1 cellular context compared by ENCODE assay signal in the genomic region with DNA sequence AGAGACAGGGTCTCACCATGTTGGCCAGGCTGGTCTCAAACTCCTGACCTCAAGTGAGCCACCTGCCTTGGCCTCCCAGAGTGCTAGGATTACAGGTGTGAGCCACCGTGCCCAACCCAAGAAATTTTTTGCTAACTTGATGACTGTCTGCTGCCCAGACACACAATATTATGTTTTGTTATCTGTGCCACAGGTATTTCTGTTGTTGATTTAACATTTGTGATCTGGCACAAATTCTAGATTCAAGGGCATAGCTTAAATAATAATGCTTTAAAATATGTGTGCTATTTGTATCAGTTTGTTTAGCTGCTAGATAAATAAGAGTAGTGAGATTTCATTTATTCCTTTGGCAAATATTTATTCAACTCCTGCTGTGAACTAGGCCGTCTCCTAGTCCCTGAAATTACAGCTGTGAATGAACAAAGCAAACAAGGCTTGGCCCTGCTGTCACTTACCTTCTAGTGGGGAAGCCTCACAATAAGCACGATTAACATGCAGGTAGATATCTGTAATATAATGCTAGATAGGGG.
TF ChIP-seq lines count a peak whose summit lies in the region.

No MANE protein-coding gene starts in this region.

TF ChIP-seq in HepG2, 621 proteins besides CTCF, POLR2A, EP300 and RAD21 (continued from another document and continues in another):
- TF ChIP-seq, protein P1, sequence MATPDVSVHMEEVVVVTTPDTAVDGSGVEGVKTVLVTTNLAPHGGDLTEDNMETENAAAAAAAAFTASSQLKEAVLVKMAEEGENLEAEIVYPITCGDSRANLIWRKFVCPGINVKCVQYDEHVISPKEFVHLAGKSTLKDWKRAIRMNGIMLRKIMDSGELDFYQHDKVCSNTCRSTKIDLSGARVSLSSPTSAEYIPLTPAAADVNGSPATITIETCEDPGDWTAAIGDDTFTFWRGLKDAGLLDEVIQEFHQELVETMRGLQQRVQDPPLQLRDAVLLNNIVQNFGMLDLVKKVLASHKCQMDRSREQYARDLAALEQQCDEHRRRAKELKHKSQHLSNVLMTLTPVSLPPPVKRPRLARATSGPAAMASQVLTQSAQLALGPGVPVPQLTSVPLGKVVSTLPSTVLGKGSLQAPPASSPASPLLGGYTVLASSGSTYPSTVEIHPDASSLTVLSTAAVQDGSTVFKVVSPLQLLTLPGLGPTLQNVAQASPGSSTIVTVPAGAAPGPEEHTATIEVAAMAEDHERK (CRISPR knock-in tag; IDR thresholded peaks at IDR 0.05; ENCODE audit: low read depth), result no peak
- 0 out of 2 replicates have a peak, but pooled peaks have one; percentile 28 for TF ChIP-seq NCOA1 (CRISPR knock-in tag; IDR thresholded peaks at IDR 0.05)
- TF ChIP-seq, protein P2, sequence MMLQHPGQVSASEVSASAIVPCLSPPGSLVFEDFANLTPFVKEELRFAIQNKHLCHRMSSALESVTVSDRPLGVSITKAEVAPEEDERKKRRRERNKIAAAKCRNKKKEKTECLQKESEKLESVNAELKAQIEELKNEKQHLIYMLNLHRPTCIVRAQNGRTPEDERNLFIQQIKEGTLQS (CRISPR knock-in tag; IDR thresholded peaks at IDR 0.05), result no peak
- peak; percentile 92 for TF ChIP-seq TEAD3 (CRISPR knock-in tag; optimal IDR thresholded peaks at IDR 0.05; ENCODE audit: borderline replicate concordance)
- TF ChIP-seq GATA4 (IDR thresholded peaks at IDR 0.05; ENCODE audit: borderline replicate concordance, low read depth), result peak; percentile 74; the same call in 1 of the 2 replicates
- TF ChIP-seq HMG20A (CRISPR knock-in tag; IDR thresholded peaks at IDR 0.05; ENCODE audit: borderline replicate concordance), result peak; percentile 98
- TF ChIP-seq ZSCAN9 (CRISPR knock-in tag; IDR thresholded peaks at IDR 0.05; ENCODE audit: borderline replicate concordance), result peak; percentile 63; the same call in 1 of the 2 replicates
- TF ChIP-seq RCOR2 (CRISPR knock-in tag; IDR thresholded peaks at IDR 0.05), result peak; percentile 93
- TF ChIP-seq SIN3A (IDR thresholded peaks at IDR 0.05; ENCODE audit: borderline replicate concordance, low read depth, low read length), result peak; percentile 79
- TF ChIP-seq, protein P3, sequence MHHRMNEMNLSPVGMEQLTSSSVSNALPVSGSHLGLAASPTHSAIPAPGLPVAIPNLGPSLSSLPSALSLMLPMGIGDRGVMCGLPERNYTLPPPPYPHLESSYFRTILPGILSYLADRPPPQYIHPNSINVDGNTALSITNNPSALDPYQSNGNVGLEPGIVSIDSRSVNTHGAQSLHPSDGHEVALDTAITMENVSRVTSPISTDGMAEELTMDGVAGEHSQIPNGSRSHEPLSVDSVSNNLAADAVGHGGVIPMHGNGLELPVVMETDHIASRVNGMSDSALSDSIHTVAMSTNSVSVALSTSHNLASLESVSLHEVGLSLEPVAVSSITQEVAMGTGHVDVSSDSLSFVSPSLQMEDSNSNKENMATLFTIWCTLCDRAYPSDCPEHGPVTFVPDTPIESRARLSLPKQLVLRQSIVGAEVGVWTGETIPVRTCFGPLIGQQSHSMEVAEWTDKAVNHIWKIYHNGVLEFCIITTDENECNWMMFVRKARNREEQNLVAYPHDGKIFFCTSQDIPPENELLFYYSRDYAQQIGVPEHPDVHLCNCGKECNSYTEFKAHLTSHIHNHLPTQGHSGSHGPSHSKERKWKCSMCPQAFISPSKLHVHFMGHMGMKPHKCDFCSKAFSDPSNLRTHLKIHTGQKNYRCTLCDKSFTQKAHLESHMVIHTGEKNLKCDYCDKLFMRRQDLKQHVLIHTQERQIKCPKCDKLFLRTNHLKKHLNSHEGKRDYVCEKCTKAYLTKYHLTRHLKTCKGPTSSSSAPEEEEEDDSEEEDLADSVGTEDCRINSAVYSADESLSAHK (CRISPR knock-in tag; IDR thresholded peaks at IDR 0.05; ENCODE audit: borderline replicate concordance), result no peak
- peak; percentile 37; the same call in 1 of the 2 replicates for TF ChIP-seq LCORL (IDR thresholded peaks at IDR 0.05)
- peak; percentile 50; the same call in 1 of the 2 replicates for TF ChIP-seq LCORL (CRISPR knock-in tag; IDR thresholded peaks at IDR 0.05)
- no peak for TF ChIP-seq ZNF766 (CRISPR knock-in tag; IDR thresholded peaks at IDR 0.05; ENCODE audit: borderline replicate concordance)
- TF ChIP-seq SMAD9 (CRISPR knock-in tag; IDR thresholded peaks at IDR 0.05), result no peak
- 0 out of 2 replicates have a peak, but pooled peaks have one; percentile 45 for TF ChIP-seq KLF11 (CRISPR knock-in tag; IDR thresholded peaks at IDR 0.05)
- TF ChIP-seq RAD51 (IDR thresholded peaks at IDR 0.05; ENCODE audit: borderline replicate concordance), result no peak
- TF ChIP-seq, protein P4, sequence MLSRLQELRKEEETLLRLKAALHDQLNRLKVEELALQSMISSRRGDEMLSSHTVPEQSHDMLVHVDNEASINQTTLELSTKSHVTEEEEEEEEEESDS (CRISPR knock-in tag; IDR thresholded peaks at IDR 0.05; ENCODE audit: borderline replicate concordance), result no peak
- no peak for TF ChIP-seq ZBTB8A (CRISPR knock-in tag; IDR thresholded peaks at IDR 0.05; ENCODE audit: borderline replicate concordance, low read depth)
- TF ChIP-seq ZNF333 (CRISPR knock-in tag; IDR thresholded peaks at IDR 0.05; ENCODE audit: borderline replicate concordance), result no peak
- TF ChIP-seq ZNF20 (CRISPR knock-in tag; IDR thresholded peaks at IDR 0.05), result no peak
- 0 out of 2 replicates have a peak, but pooled peaks have one; percentile 55 for TF ChIP-seq MED13 (CRISPR knock-in tag; IDR thresholded peaks at IDR 0.05)
- TF ChIP-seq ZNF644 (CRISPR knock-in tag; IDR thresholded peaks at IDR 0.05; ENCODE audit: low read depth), result peak; percentile 35; the same call in 1 of the 2 replicates
- TF ChIP-seq IRF2 (CRISPR knock-in tag; IDR thresholded peaks at IDR 0.05), result peak; percentile 30; the same call in 1 of the 2 replicates
- TF ChIP-seq, protein P5, sequence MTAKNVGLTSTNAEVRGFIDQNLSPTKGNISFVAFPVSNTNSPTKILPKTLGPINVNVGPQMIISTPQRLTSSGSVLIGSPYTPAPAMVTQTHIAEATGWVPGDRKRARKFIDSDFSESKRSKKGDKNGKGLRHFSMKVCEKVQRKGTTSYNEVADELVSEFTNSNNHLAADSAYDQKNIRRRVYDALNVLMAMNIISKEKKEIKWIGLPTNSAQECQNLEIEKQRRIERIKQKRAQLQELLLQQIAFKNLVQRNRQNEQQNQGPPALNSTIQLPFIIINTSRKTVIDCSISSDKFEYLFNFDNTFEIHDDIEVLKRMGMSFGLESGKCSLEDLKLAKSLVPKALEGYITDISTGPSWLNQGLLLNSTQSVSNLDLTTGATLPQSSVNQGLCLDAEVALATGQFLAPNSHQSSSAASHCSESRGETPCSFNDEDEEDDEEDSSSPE (CRISPR knock-in tag; IDR thresholded peaks at IDR 0.05), result peak; percentile 29; the same call in 1 of the 2 replicates
- TF ChIP-seq FOXA3 (CRISPR knock-in tag; IDR thresholded peaks at IDR 0.05), result peak; percentile 97
- TF ChIP-seq SATB2 (CRISPR knock-in tag; IDR thresholded peaks at IDR 0.05), result 0 out of 2 replicates have a peak, but pooled peaks have one; percentile 82
- TF ChIP-seq, protein P6, sequence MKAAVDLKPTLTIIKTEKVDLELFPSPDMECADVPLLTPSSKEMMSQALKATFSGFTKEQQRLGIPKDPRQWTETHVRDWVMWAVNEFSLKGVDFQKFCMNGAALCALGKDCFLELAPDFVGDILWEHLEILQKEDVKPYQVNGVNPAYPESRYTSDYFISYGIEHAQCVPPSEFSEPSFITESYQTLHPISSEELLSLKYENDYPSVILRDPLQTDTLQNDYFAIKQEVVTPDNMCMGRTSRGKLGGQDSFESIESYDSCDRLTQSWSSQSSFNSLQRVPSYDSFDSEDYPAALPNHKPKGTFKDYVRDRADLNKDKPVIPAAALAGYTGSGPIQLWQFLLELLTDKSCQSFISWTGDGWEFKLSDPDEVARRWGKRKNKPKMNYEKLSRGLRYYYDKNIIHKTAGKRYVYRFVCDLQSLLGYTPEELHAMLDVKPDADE (CRISPR knock-in tag; IDR thresholded peaks at IDR 0.05), result no peak
- TF ChIP-seq FOXJ3 (CRISPR knock-in tag; IDR thresholded peaks at IDR 0.05; ENCODE audit: borderline replicate concordance), result peak; percentile 97
- peak; percentile 99 for TF ChIP-seq TBX3 (IDR thresholded peaks at IDR 0.05; ENCODE audit: borderline replicate concordance)
- no peak for TF ChIP-seq ZNF138 (CRISPR knock-in tag; IDR thresholded peaks at IDR 0.05; ENCODE audit: low read depth)
- peak; percentile 93 for TF ChIP-seq HDAC2 (CRISPR knock-in tag; IDR thresholded peaks at IDR 0.05)
- no peak for TF ChIP-seq ZNF598 (CRISPR knock-in tag; IDR thresholded peaks at IDR 0.05; ENCODE audit: borderline replicate concordance)
- TF ChIP-seq KLF15 (CRISPR knock-in tag; IDR thresholded peaks at IDR 0.05; ENCODE audit: borderline replicate concordance), result no peak
- TF ChIP-seq, protein P7, sequence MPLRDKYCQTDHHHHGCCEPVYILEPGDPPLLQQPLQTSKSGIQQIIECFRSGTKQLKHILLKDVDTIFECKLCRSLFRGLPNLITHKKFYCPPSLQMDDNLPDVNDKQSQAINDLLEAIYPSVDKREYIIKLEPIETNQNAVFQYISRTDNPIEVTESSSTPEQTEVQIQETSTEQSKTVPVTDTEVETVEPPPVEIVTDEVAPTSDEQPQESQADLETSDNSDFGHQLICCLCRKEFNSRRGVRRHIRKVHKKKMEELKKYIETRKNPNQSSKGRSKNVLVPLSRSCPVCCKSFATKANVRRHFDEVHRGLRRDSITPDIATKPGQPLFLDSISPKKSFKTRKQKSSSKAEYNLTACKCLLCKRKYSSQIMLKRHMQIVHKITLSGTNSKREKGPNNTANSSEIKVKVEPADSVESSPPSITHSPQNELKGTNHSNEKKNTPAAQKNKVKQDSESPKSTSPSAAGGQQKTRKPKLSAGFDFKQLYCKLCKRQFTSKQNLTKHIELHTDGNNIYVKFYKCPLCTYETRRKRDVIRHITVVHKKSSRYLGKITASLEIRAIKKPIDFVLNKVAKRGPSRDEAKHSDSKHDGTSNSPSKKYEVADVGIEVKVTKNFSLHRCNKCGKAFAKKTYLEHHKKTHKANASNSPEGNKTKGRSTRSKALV (CRISPR knock-in tag; IDR thresholded peaks at IDR 0.05), result 0 out of 2 replicates have a peak, but pooled peaks have one; percentile 50
- TF ChIP-seq ZKSCAN8 (CRISPR knock-in tag; IDR thresholded peaks at IDR 0.05; ENCODE audit: borderline replicate concordance), result peak; percentile 68; the same call in 1 of the 2 replicates
- no peak for TF ChIP-seq ZNF263 (CRISPR knock-in tag; IDR thresholded peaks at IDR 0.05)
- peak; percentile 92 for TF ChIP-seq ZNF264 (CRISPR knock-in tag; IDR thresholded peaks at IDR 0.05)
- TF ChIP-seq, protein P8, sequence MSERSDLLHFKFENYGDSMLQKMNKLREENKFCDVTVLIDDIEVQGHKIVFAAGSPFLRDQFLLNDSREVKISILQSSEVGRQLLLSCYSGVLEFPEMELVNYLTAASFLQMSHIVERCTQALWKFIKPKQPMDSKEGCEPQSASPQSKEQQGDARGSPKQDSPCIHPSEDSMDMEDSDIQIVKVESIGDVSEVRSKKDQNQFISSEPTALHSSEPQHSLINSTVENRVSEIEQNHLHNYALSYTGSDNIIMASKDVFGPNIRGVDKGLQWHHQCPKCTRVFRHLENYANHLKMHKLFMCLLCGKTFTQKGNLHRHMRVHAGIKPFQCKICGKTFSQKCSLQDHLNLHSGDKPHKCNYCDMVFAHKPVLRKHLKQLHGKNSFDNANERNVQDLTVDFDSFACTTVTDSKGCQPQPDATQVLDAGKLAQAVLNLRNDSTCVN (CRISPR knock-in tag; IDR thresholded peaks at IDR 0.05; ENCODE audit: borderline replicate concordance), result peak; percentile 32; the same call in 1 of the 2 replicates
- no peak for TF ChIP-seq POLR2G (IDR thresholded peaks at IDR 0.05; ENCODE audit: low read depth, low read length)
- peak; percentile 37; the same call in 1 of the 2 replicates for TF ChIP-seq GATAD1 (CRISPR knock-in tag; IDR thresholded peaks at IDR 0.05)
- TF ChIP-seq, protein P9, sequence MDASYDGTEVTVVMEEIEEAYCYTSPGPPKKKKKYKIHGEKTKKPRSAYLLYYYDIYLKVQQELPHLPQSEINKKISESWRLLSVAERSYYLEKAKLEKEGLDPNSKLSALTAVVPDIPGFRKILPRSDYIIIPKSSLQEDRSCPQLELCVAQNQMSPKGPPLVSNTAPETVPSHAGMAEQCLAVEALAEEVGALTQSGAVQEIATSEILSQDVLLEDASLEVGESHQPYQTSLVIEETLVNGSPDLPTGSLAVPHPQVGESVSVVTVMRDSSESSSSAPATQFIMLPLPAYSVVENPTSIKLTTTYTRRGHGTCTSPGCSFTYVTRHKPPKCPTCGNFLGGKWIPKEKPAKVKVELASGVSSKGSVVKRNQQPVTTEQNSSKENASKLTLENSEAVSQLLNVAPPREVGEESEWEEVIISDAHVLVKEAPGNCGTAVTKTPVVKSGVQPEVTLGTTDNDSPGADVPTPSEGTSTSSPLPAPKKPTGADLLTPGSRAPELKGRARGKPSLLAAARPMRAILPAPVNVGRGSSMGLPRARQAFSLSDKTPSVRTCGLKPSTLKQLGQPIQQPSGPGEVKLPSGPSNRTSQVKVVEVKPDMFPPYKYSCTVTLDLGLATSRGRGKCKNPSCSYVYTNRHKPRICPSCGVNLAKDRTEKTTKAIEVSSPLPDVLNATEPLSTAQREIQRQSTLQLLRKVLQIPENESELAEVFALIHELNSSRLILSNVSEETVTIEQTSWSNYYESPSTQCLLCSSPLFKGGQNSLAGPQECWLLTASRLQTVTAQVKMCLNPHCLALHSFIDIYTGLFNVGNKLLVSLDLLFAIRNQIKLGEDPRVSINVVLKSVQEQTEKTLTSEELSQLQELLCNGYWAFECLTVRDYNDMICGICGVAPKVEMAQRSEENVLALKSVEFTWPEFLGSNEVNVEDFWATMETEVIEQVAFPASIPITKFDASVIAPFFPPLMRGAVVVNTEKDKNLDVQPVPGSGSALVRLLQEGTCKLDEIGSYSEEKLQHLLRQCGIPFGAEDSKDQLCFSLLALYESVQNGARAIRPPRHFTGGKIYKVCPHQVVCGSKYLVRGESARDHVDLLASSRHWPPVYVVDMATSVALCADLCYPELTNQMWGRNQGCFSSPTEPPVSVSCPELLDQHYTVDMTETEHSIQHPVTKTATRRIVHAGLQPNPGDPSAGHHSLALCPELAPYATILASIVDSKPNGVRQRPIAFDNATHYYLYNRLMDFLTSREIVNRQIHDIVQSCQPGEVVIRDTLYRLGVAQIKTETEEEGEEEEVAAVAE (CRISPR knock-in tag; IDR thresholded peaks at IDR 0.05; ENCODE audit: borderline replicate concordance), result 0 out of 2 replicates have a peak, but pooled peaks have one; percentile 19
- TF ChIP-seq HIVEP1 (CRISPR knock-in tag; IDR thresholded peaks at IDR 0.05), result no peak
- TF ChIP-seq, protein P10, sequence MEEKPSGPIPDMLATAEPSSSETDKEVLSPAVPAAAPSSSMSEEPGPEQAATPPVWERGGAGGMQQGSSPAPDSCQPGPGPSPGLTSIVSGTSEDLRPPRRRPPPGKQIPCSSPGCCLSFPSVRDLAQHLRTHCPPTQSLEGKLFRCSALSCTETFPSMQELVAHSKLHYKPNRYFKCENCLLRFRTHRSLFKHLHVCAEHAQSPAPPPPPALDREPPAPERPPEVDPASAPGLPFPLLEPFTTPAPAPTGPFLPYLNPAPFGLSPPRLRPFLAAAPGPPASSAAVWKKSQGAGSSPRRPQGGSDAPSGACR (CRISPR knock-in tag; IDR thresholded peaks at IDR 0.05), result peak; percentile 71; the same call in 1 of the 2 replicates
- 0 out of 2 replicates have a peak, but pooled peaks have one; percentile 15 for TF ChIP-seq JUN (CRISPR knock-in tag; IDR thresholded peaks at IDR 0.05)
- 0 out of 2 replicates have a peak, but pooled peaks have one; percentile 37 for TF ChIP-seq ZFP90 (CRISPR knock-in tag; IDR thresholded peaks at IDR 0.05; ENCODE audit: borderline replicate concordance)
- TF ChIP-seq MIER2 (CRISPR knock-in tag; IDR thresholded peaks at IDR 0.05), result peak; percentile 28; the same call in 1 of the 2 replicates
